1 cellular context compared by ENCODE assay signal in genomic region chr3:194294888-194295214, GRCh38.
TF ChIP-seq lines count a peak whose summit lies in the region.

No MANE protein-coding gene starts in this region.

TF ChIP-seq in H1, 55 proteins besides CTCF, POLR2A, EP300 and RAD21:
- no peak for TF ChIP-seq YY1 (IDR thresholded peaks at IDR 0.05; ENCODE audit: low read depth, low read length)
- TF ChIP-seq ASH2L (IDR thresholded peaks at IDR 0.05; ENCODE audit: low read length): peak; percentile 35
- no peak for TF ChIP-seq SP2 (IDR thresholded peaks at IDR 0.05; ENCODE audit: low read length)
- no peak for TF ChIP-seq CHD1 (IDR thresholded peaks at IDR 0.05; ENCODE audit: low read depth, low read length)
- no peak for TF ChIP-seq SAP30 (IDR thresholded peaks at IDR 0.05; ENCODE audit: insufficient read depth, insufficient replicate concordance, low read length)
- no peak for TF ChIP-seq GABPA (IDR thresholded peaks at IDR 0.05; ENCODE audit: borderline replicate concordance, insufficient read depth, low read length)
- TF ChIP-seq EZH2 (IDR thresholded peaks at IDR 0.05; ENCODE audit: low read depth, low read length, severe bottlenecking): no peak
- TF ChIP-seq HDAC6 (IDR thresholded peaks at IDR 0.05; ENCODE audit: low read depth, low read length): no peak
- no peak for TF ChIP-seq GTF2F1 (IDR thresholded peaks at IDR 0.05; ENCODE audit: borderline replicate concordance, low read depth, low read length)
- TF ChIP-seq RNF2 (IDR thresholded peaks at IDR 0.05; ENCODE audit: borderline replicate concordance, low read depth, low read length, missing control alignments, poor library complexity, severe bottlenecking): no peak
- no peak for TF ChIP-seq RXRA (IDR thresholded peaks at IDR 0.05; ENCODE audit: insufficient read depth, low read depth, low read length)
- TF ChIP-seq BCL11A (IDR thresholded peaks at IDR 0.05; ENCODE audit: low read depth in 2 of 2, low read length in 2 of 2): no peak
- TF ChIP-seq TAF7 (optimal IDR thresholded peaks at IDR 0.05; ENCODE audit: borderline replicate concordance, low read depth, low read length): no peak
- no peak for TF ChIP-seq SIRT6 (IDR thresholded peaks at IDR 0.05; ENCODE audit: low read length)
- TF ChIP-seq TEAD4 (IDR thresholded peaks at IDR 0.05; ENCODE audit: low read depth, low read length): no peak
- peak; percentile 70 for TF ChIP-seq MAX (IDR thresholded peaks at IDR 0.05)
- 0 out of 2 replicates have a peak, but pooled peaks have one; percentile 20 for TF ChIP-seq TBP (IDR thresholded peaks at IDR 0.05; ENCODE audit: low read depth, low read length)
- TF ChIP-seq SRF (IDR thresholded peaks at IDR 0.05; ENCODE audit: low read depth, low read length): no peak
- TF ChIP-seq RFX5 (IDR thresholded peaks at IDR 0.05; ENCODE audit: borderline replicate concordance, low read depth, low read length): no peak
- TF ChIP-seq RBBP5 (IDR thresholded peaks at IDR 0.05; ENCODE audit: borderline replicate concordance, low read depth, low read length): no peak
- no peak for TF ChIP-seq SIN3A (conservative IDR thresholded peaks at IDR 0.05 in 1 of 2, IDR thresholded peaks at IDR 0.05 in 1 of 2; ENCODE audit: low read depth in 1 of 2, low read length in 2 of 2)
- TF ChIP-seq NRF1 (IDR thresholded peaks at IDR 0.05; ENCODE audit: low read depth, low read length): no peak
- no peak for TF ChIP-seq CBX5 (IDR thresholded peaks at IDR 0.05; ENCODE audit: low read depth, low read length)
- TF ChIP-seq KDM4A (IDR thresholded peaks at IDR 0.05; ENCODE audit: low read depth, low read length, severe bottlenecking): no peak
TF ChIP-seq in H1: peak in this region for 3.
